10 cellular contexts compared by ENCODE assay signal in the genomic region with DNA sequence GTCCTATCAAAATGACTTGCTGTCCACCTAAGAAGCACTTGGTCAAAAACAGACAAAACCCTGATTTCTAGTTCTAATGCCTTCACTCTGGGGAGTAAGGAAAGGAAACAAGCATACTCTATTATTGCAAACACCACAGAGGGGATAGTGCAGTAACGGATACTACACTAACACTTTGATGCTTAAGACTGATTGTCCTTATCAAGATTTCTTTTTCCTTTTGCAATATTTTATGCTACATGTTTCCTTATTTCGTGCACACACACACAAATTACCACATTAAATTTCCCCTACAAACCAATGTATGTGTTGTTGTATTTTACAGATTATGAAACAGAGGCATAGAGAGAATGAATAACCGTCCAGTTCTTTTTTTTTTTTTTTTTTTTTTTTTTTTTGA. TPM values are rescaled to one million over a fixed set of nuclear protein-coding genes. Genes with fewer than 3 reads are reported as not detected.
"Had no signal": no experiment of that assay in that cellular context is flagged by ENCODE, and none has a peak within 500 bp of the region (broad histone marks: within the 10 kb centered on the region; RNA-seq: fewer than 3 reads in every experiment).

No MANE protein-coding gene starts in this region.

- H3K36me3 ChIP-seq: HAP-1 had no signal

- H3K9ac ChIP-seq: GM23248 had no signal

- H3K4me1 ChIP-seq: HAP-1 had no signal

- DNase-seq: GM23248, GOT3, H7, HFFc6, KBM-7 had no signal

- H3K4me3 ChIP-seq: GM23248, HAP-1 had no signal

- ATAC-seq: HCT116, HepG2 had no signal

- H3K27ac ChIP-seq: GM23248 had no signal

- H2AFZ ChIP-seq: GM23248 had no signal

- H3K9me3 ChIP-seq: HAP-1 had no signal

RNA-seq across cellular contexts. Expression of gene RNASE3, which starts 5.1 kb away (rescaled TPM):
- total RNA-seq: GM23248, H4, H7, HepG2, HFFc6, HT1080 had no signal
